ENCODE assay signal across 1 cellular context in genomic region chr9:121299467-121300282, GRCh38.
TF ChIP-seq lines count a peak whose summit lies in the region.

No MANE protein-coding gene starts in this region.

TF ChIP-seq in HepG2, 621 proteins besides CTCF, POLR2A, EP300 and RAD21 (continued from another document and continues in another):
- TF ChIP-seq ZUFSP (CRISPR knock-in tag; IDR thresholded peaks at IDR 0.05; ENCODE audit: borderline replicate concordance) = no peak
- no peak for TF ChIP-seq RARA (CRISPR knock-in tag; IDR thresholded peaks at IDR 0.05)
- TF ChIP-seq NFE2L1 (CRISPR knock-in tag; IDR thresholded peaks at IDR 0.05; ENCODE audit: borderline replicate concordance) = no peak
- no peak for TF ChIP-seq HNF4G (IDR thresholded peaks at IDR 0.05; ENCODE audit: borderline replicate concordance, low read depth, low read length)
- TF ChIP-seq HNF4G (CRISPR knock-in tag; IDR thresholded peaks at IDR 0.05; ENCODE audit: borderline replicate concordance, low read depth) = no peak
- no peak for TF ChIP-seq HINFP (CRISPR knock-in tag; IDR thresholded peaks at IDR 0.05; ENCODE audit: low read depth)
- TF ChIP-seq ZFP41 (CRISPR knock-in tag; IDR thresholded peaks at IDR 0.05; ENCODE audit: borderline replicate concordance) = no peak
- no peak for TF ChIP-seq MTERF4 (CRISPR knock-in tag; IDR thresholded peaks at IDR 0.05)
- TF ChIP-seq SMARCC2 (IDR thresholded peaks at IDR 0.05) = no peak
- 0 out of 2 replicates have a peak, but pooled peaks have one; percentile 57 for TF ChIP-seq FOXO4 (CRISPR knock-in tag; conservative IDR thresholded peaks at IDR 0.05)
- no peak for TF ChIP-seq DBP (CRISPR knock-in tag; IDR thresholded peaks at IDR 0.05; ENCODE audit: not compliant biosample characterization)
- peak; percentile 41 for TF ChIP-seq AGO1 (IDR thresholded peaks at IDR 0.05; ENCODE audit: low read depth, low read length, poor library complexity, severe bottlenecking)
- peak; percentile 80 for TF ChIP-seq POLR2G (IDR thresholded peaks at IDR 0.05; ENCODE audit: low read depth, low read length)
- TF ChIP-seq SMC3 (IDR thresholded peaks at IDR 0.05; ENCODE audit: low read length) = no peak
- no peak for TF ChIP-seq ARHGAP35 (CRISPR knock-in tag; IDR thresholded peaks at IDR 0.05; ENCODE audit: borderline replicate concordance)
- no peak for TF ChIP-seq ZNF570 (CRISPR knock-in tag; IDR thresholded peaks at IDR 0.05; ENCODE audit: borderline replicate concordance)
- TF ChIP-seq PHF5A (CRISPR knock-in tag; IDR thresholded peaks at IDR 0.05; ENCODE audit: low read depth, unreplicated experiment) = no peak
- no peak; the same call in 1 of the 2 replicates for TF ChIP-seq POGK (CRISPR knock-in tag; conservative IDR thresholded peaks at IDR 0.05)
- peak; percentile 56 for TF ChIP-seq MED8 (CRISPR knock-in tag; IDR thresholded peaks at IDR 0.05; ENCODE audit: insufficient replicate concordance)
- TF ChIP-seq ATAD3A (CRISPR knock-in tag; IDR thresholded peaks at IDR 0.05) = no peak
- TF ChIP-seq ZNF597 (CRISPR knock-in tag; IDR thresholded peaks at IDR 0.05) = no peak
- TF ChIP-seq HNF1B (CRISPR knock-in tag; IDR thresholded peaks at IDR 0.05) = no peak
- TF ChIP-seq PHB2 (IDR thresholded peaks at IDR 0.05; ENCODE audit: partially characterized antibody) = no peak
- no peak for TF ChIP-seq U2AF2 (IDR thresholded peaks at IDR 0.05; ENCODE audit: low read depth, low read length)
- 0 out of 2 replicates have a peak, but pooled peaks have one; percentile 31 for TF ChIP-seq ZSCAN31 (CRISPR knock-in tag; IDR thresholded peaks at IDR 0.05; ENCODE audit: low read depth)
- TF ChIP-seq SIX4 (CRISPR knock-in tag; IDR thresholded peaks at IDR 0.05) = no peak
- no peak for TF ChIP-seq ZNF318 (CRISPR knock-in tag; IDR thresholded peaks at IDR 0.05)
- TF ChIP-seq MZF1 (CRISPR knock-in tag; IDR thresholded peaks at IDR 0.05; ENCODE audit: borderline replicate concordance) = no peak
- TF ChIP-seq CENPT (CRISPR knock-in tag; IDR thresholded peaks at IDR 0.05; ENCODE audit: low read depth) = 0 out of 2 replicates have a peak, but pooled peaks have one; percentile 66
- peak; percentile 65 for TF ChIP-seq RXRA (CRISPR knock-in tag; IDR thresholded peaks at IDR 0.05)
- no peak for TF ChIP-seq REPIN1 (CRISPR knock-in tag; IDR thresholded peaks at IDR 0.05; ENCODE audit: borderline replicate concordance, low read depth)
- 0 out of 2 replicates have a peak, but pooled peaks have one; percentile 65 for TF ChIP-seq EEA1 (CRISPR knock-in tag; IDR thresholded peaks at IDR 0.05; ENCODE audit: borderline replicate concordance)
- TF ChIP-seq TOPORS (CRISPR knock-in tag; IDR thresholded peaks at IDR 0.05) = no peak
- no peak for TF ChIP-seq ZFAT (CRISPR knock-in tag; conservative IDR thresholded peaks at IDR 0.05)
- no peak for TF ChIP-seq PRPF4 (IDR thresholded peaks at IDR 0.05; ENCODE audit: low read depth, low read length, poor library complexity, severe bottlenecking)
- peak; percentile 51; the same call in 1 of the 2 replicates for TF ChIP-seq TFDP1 (CRISPR knock-in tag; IDR thresholded peaks at IDR 0.05; ENCODE audit: borderline replicate concordance)
- no peak for TF ChIP-seq SRF (IDR thresholded peaks at IDR 0.05; ENCODE audit: low read depth, low read length)
- no peak for TF ChIP-seq ATF3 (CRISPR knock-in tag; IDR thresholded peaks at IDR 0.05)
- peak; percentile 16; the same call in 1 of the 2 replicates for TF ChIP-seq KLF12 (CRISPR knock-in tag; IDR thresholded peaks at IDR 0.05; ENCODE audit: borderline replicate concordance)
- TF ChIP-seq NFE2 (CRISPR knock-in tag; IDR thresholded peaks at IDR 0.05) = no peak
